Comparison of ENCODE assay signal across 34 cellular contexts in the genomic region with DNA sequence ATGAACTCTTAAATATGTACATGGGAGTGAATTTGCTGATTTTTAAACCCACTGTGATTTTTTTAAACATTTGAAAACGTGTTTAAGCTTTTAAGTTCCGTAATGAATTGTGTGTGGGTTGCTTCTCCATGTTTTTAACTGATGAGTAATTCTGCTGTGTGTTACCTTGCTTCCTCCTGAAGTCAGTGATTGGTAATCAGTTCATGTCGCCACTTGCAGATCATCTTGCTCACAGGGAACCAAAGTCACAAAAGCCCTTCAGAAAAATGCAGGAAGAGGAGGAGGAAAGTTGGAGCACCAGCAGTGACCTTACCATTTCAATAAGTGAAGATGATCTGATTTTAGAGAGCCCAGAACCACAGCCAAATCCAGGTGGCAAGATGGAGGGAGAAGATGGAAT. TPM values are rescaled to one million over a fixed set of nuclear protein-coding genes. Genes with fewer than 3 reads are reported as not detected.
"Had no signal": no experiment of that assay in that cellular context is flagged by ENCODE, and none has a peak within 500 bp of the region (broad histone marks: within the 10 kb centered on the region; RNA-seq: fewer than 3 reads in every experiment).

No MANE protein-coding gene starts in this region.

- ATAC-seq: activated CD4-positive, alpha-beta T cell treated with anti-CD3 and anti-CD28 coated beads for 36 hours; activated CD8-positive, alpha-beta T cell treated with anti-CD3 and anti-CD28 coated beads, Interleukin-2, amount 10 ng/mL, durations not matched to agents 7 days and 5 days; activated T-cell treated with anti-CD3 and anti-CD28 coated beads, Interleukin-2, amount 50 U/mL, for 72 hours; effector memory CD8-positive, alpha-beta T cell; left ventricle myocardium superior; naive thymus-derived CD4-positive, alpha-beta T cell; pancreas; sciatic nerve; stimulated activated memory B cell treated with anti-CD40 and anti-IgM and Interleukin-4, amounts not matched to agents 10 μg/mL and 1 μg/mL and 100 μg/mL, for 72 hours; stimulated activated naive CD8-positive, alpha-beta T cell treated with anti-CD3 and anti-CD28 coated beads, Interleukin-15, amount 100 ng/mL, for 72 hours had no signal

- H3K9me3 ChIP-seq: esophagus muscularis mucosa, pancreas, prostate gland, uterus had no signal

- H3K27ac ChIP-seq: esophagus muscularis mucosa, pancreas, prostate gland, uterus had no signal

- H3K4me1 ChIP-seq: esophagus muscularis mucosa, heart right ventricle, pancreas, prostate gland, uterus had no signal

- H3K4me3 ChIP-seq: esophagus muscularis mucosa, heart right ventricle, pancreas, prostate gland, uterus had no signal

- DNase-seq: activated CD4-positive, alpha-beta T cell treated with anti-CD3 and anti-CD28 coated beads for 36 hours; activated CD4-positive, CD25-positive, alpha-beta regulatory T cell; activated CD8-positive, alpha-beta T cell treated with anti-CD3 and anti-CD28 coated beads, Interleukin-2, amount 10 ng/mL, durations not matched to agents 7 days and 5 days; activated naive CD4-positive, alpha-beta T cell treated with Interleukin-2 at 50 U/mL for 16 hours; activated T-cell treated with anti-CD3 and anti-CD28 coated beads for 4 hours; activated T-cell treated with anti-CD3 and anti-CD28 coated beads, Interleukin-2, amount 50 U/mL, for 72 hours; anterior cingulate cortex; cortex of kidney; effector memory CD8-positive, alpha-beta T cell; foreskin melanocyte; heart right ventricle; left cardiac atrium; left ventricle myocardium superior; naive thymus-derived CD4-positive, alpha-beta T cell; pancreas; retina; small intestine; stimulated activated CD4-positive, alpha-beta T cell treated with anti-CD3 and anti-CD28 coated beads, Interleukin-4, amount 100 ng/mL, for 4 hours; stimulated activated CD8-positive, alpha-beta memory T cell treated with anti-CD3 and anti-CD28 coated beads, Interleukin-4, amount 100 ng/mL, for 48 hours; stimulated activated naive CD8-positive, alpha-beta T cell treated with anti-CD3 and anti-CD28 coated beads, Interleukin-15, amount 100 ng/mL, for 72 hours; substantia nigra; T-helper 2 cell; uterus had no signal

- H3K27me3 ChIP-seq: esophagus muscularis mucosa, heart right ventricle, pancreas, uterus had no signal

- H3K36me3 ChIP-seq: prostate gland, uterus had no signal

RNA-seq across cellular contexts. Expression of a gene that starts 56.5 kb away (rescaled TPM):
- total RNA-seq: activated CD4-positive, alpha-beta T cell treated with anti-CD3 and anti-CD28 coated beads for 36 hours; activated CD8-positive, alpha-beta T cell treated with anti-CD3 and anti-CD28 coated beads, Interleukin-2, amount 10 ng/mL, durations not matched to agents 7 days and 5 days; cardiac septum; esophagus muscularis mucosa; glomerular endothelial cell; heart right ventricle; left cardiac atrium; left ventricle myocardium superior; lung microvascular endothelial cell; mesothelial cell of epicardium; naive thymus-derived CD4-positive, alpha-beta T cell; pancreas; prostate gland; sciatic nerve; uterus had no signal
- polyA plus RNA-seq: adipose tissue; heart right ventricle; naive thymus-derived CD4-positive, alpha-beta T cell; neural cell; small intestine; thymus had no signal
